In genomic region chr1:205227584-205228006, GRCh38 we compare ENCODE assay signal across 8 cellular contexts. TPM values are rescaled to one million over a fixed set of nuclear protein-coding genes. Genes with fewer than 3 reads are reported as not detected.
DNase-seq lines count a peak whose midpoint lies in the region; TF ChIP-seq lines count a peak whose summit lies in the region.

TSS of gene TMCC2 (plus strand) at chr1:205227946. CDS start at chr1:205228565, 619 bp downstream.

- no TSS peak for BruUV-seq in A673 (replicated peaks; lab: Mats Ljungman, UMichigan)

- DNase-seq in A673 (ENCODE audit: low spot score) (peak; percentile 96), GM19238 (ENCODE audit: insufficient read length, low spot score) (peak; percentile 75), OCI-M1 (lab: John Stamatoyannopoulos, UW) (peak; percentile 90), activated T-cell treated with anti-CD3 and anti-CD28 coated beads for 24 hours (ENCODE audit: low read depth) (peak; percentile 70), epidermal melanocyte (ENCODE audit: insufficient read length, low spot score) (peak; percentile 95), mesothelial cell of epicardium (ENCODE audit: low spot score in 2 of 2, unreplicated experiment in 2 of 2) (peak; percentile 90 to 95)
- DNase-seq in stimulated activated CD8-positive, alpha-beta memory T cell treated with anti-CD3 and anti-CD28 coated beads, Interleukin-15, amount 100 ng/mL, for 24 hours (ENCODE audit: low read depth) = peak; percentile 52

- peak within 1 kb of the TSS; percentile 65 for H3K4me3 ChIP-seq in A673 (ENCODE audit: low read depth, low read length, poor library complexity, severe bottlenecking)

- H3K27ac Mint-ChIP-seq in IgD-negative memory B cell (peak within 1 kb of the TSS; percentile 11 to 88 (median 63)), mesothelial cell of epicardium (peak within 1 kb of the TSS; percentile 78)

- peaks cover 0 to 1% (median 0%) of the 10 kb centered on the region in 3 donors for H3K9me3 Mint-ChIP-seq in IgD-negative memory B cell
- no peaks in the 10 kb centered on the region for H3K9me3 Mint-ChIP-seq in mesothelial cell of epicardium

- H3K4me1 Mint-ChIP-seq in IgD-negative memory B cell = peaks cover 10 to 23% (median 21%) of the 10 kb centered on the region in 3 donors
- H3K4me1 Mint-ChIP-seq in mesothelial cell of epicardium = peaks cover 35% of the 10 kb centered on the region

- CTCF ChIA-PET in A673 (lab: Charles Lee) = interaction anchor here (0.5 to 0.6 kb wide), 3 partner anchors 246 to 865 kb away, joined by 4 to 5 read pairs (median 5); no protein-coding TSS in a partner anchor

- POLR2A ChIA-PET in A673 (lab: Charles Lee; ENCODE audit: low non-redundant PET) = interaction anchor here (0.6 to 0.7 kb wide), 3 partner anchors 12 to 106 kb away, joined by 3 to 8 read pairs (median 3); no protein-coding TSS in a partner anchor

- H3K36me3 Mint-ChIP-seq in IgD-negative memory B cell (no peaks in the 10 kb centered on the region), mesothelial cell of epicardium (no peaks in the 10 kb centered on the region)

- H3K4me3 Mint-ChIP-seq in IgD-negative memory B cell = peak within 1 kb of the TSS; percentile 89 to 99 (median 92)
- peak within 1 kb of the TSS; percentile 79 for H3K4me3 Mint-ChIP-seq in mesothelial cell of epicardium

- H3K36me3 ChIP-seq in A673 (ENCODE audit: insufficient read depth, low read length, poor library complexity, severe bottlenecking) = no peaks in the 10 kb centered on the region

- no peaks in the 10 kb centered on the region for H3K9me3 ChIP-seq in A673 (ENCODE audit: low read depth, low read length, poor library complexity, severe bottlenecking)

- peaks cover 9% of the 10 kb centered on the region for H3K27me3 Mint-ChIP-seq in IgD-negative memory B cell
- peaks cover 18% of the 10 kb centered on the region for H3K27me3 Mint-ChIP-seq in mesothelial cell of epicardium (ENCODE audit: low read depth)

- peaks cover 10% of the 10 kb centered on the region for H3K4me1 ChIP-seq in A673 (ENCODE audit: insufficient read depth, low read length, poor library complexity, severe bottlenecking)

- intact Hi-C loops in A673 (cut with micrococcal nuclease; ENCODE audit: unreplicated experiment) = no loop called here

- H3K27ac ChIP-seq in A673 (ENCODE audit: low read depth, low read length, poor library complexity, severe bottlenecking) = no peak within 1 kb of the TSS

- H3K27me3 ChIP-seq in A673 (replicated peaks; ENCODE audit: insufficient read depth, low read depth, low read length, poor library complexity) = no peaks in the 10 kb centered on the region

- TF ChIP-seq CTCF in A673 (conservative IDR thresholded peaks at IDR 0.05; ENCODE audit: low read depth, low read length) (no peak), mesothelial cell of epicardium (IDR thresholded peaks at IDR 0.05; ENCODE audit: unreplicated experiment) (no peak)

RNA-seq across cellular contexts. Expression of gene TMCC2, which starts in this region (rescaled TPM):
- total RNA-seq in A673 (2021) = 2.2 and 3.0 TPM in 2 replicates
- 0.11 TPM for polyA plus RNA-seq in IgD-negative memory B cell
- total RNA-seq in mesothelial cell of epicardium = 6.1 to 6.8 TPM (median 6.5 TPM) in 3 replicates
